Comparison of ENCODE assay signal across 14 cellular contexts in the genomic region with DNA sequence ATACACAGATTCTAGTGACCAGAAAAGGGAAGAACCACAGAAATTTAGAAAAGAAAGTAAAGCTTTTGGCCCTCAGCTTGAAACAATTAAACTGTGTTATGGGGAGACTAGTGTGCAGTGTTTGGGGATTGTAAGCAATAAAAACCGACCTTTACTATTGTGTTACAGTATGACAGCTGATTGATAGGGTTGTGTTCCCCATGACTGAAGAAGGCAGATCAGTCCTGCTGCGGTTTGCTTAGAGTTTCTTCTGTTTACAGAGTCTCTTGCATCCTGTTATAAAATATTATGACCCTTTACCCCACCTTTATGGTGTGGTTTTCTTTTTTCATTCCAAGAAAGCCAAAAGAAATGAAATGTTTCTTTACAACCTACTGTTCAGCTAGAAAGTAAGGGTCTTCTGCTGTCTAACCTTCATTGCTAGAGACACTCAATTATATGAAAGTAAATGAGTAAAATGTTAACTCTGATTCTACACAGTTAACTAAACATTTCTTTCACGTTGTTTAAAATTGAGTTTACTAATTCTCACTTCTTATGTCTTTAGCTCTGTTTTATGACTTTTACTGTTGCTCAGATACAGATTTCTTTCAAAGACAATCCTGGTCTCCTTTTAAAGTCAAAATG. TPM values are rescaled to one million over a fixed set of nuclear protein-coding genes. Genes with fewer than 3 reads are reported as not detected.
A peak's percentile ranks its signal among the peaks of the same experiment; 100 is the strongest.
DNase-seq lines count a peak whose midpoint lies in the region; ATAC-seq and TF ChIP-seq lines count a peak whose summit lies in the region.
"Had no signal": no experiment of that assay in that cellular context is flagged by ENCODE, and none has a peak within 500 bp of the region (broad histone marks: within the 10 kb centered on the region; RNA-seq: fewer than 3 reads in every experiment).

No MANE protein-coding gene starts in this region.

- peaks cover 5% of the 10 kb centered on the region for H3K4me1 Mint-ChIP-seq in activated CD4-positive, alpha-beta T cell treated with anti-CD3 and anti-CD28 coated beads, Interleukin-2, amount 10 ng/mL, durations not matched to agents 7 days and 5 days
- peaks cover 3% of the 10 kb centered on the region for H3K4me1 Mint-ChIP-seq in activated CD4-positive, alpha-beta T cell treated with anti-CD3 and anti-CD28 coated beads, Interleukin-2, amount 10 ng/mL, durations not matched to agents 24 days and 14 days
- peaks cover 0 to 2% of the 10 kb centered on the region in 2 donors for H3K4me1 Mint-ChIP-seq in stimulated activated naive B cell treated with anti-CD40 and anti-IgM and Interleukin-4, amounts not matched to agents 10 μg/mL and 1 μg/mL and 100 μg/mL, for 72 hours

- no peaks in the 10 kb centered on the region for H3K4me1 ChIP-seq in colonic mucosa
- H3K4me1 ChIP-seq: parathyroid adenoma, upper lobe of right lung had no signal

- H3K27me3 ChIP-seq in colonic mucosa = no peaks in the 10 kb centered on the region
- H3K27me3 ChIP-seq: upper lobe of right lung had no signal

- H3K9ac ChIP-seq in colonic mucosa (ENCODE audit: low read depth in 2 of 2, low read length in 2 of 2) = no peak overlapping the region
- H3K9ac ChIP-seq: parathyroid adenoma had no signal

- no peaks in the 10 kb centered on the region for H3K9me3 Mint-ChIP-seq in activated CD4-positive, alpha-beta T cell treated with anti-CD3 and anti-CD28 coated beads, Interleukin-2, amount 10 ng/mL, durations not matched to agents 7 days and 5 days
- H3K9me3 Mint-ChIP-seq in activated CD4-positive, alpha-beta T cell treated with anti-CD3 and anti-CD28 coated beads, Interleukin-2, amount 10 ng/mL, durations not matched to agents 24 days and 14 days = no peaks in the 10 kb centered on the region
- H3K9me3 Mint-ChIP-seq in stimulated activated naive B cell treated with anti-CD40 and anti-IgM and Interleukin-4, amounts not matched to agents 10 μg/mL and 1 μg/mL and 100 μg/mL, for 72 hours = no peaks in the 10 kb centered on the region
- H3K9me3 Mint-ChIP-seq: activated CD4-positive, alpha-beta memory T cell treated with anti-CD3 and anti-CD28 coated beads, Interleukin-2, amount 10 ng/mL, durations not matched to agents 7 days and 5 days had no signal

- CTCF ChIA-PET in activated CD4-positive, alpha-beta T cell treated with anti-CD3 and anti-CD28 coated beads, Interleukin-2, amount 10 ng/mL, durations not matched to agents 7 days and 5 days (lab: Charles Lee) = interaction anchor here (0.7 to 1.0 kb wide), 2 partner anchors 10 to 52 kb away, joined by 3 read pairs; no protein-coding TSS in a partner anchor

- POLR2A ChIA-PET in activated CD4-positive, alpha-beta T cell treated with anti-CD3 and anti-CD28 coated beads, Interleukin-2, amount 10 ng/mL, durations not matched to agents 7 days and 5 days (lab: Charles Lee) = no interaction called here

- H3K36me3 Mint-ChIP-seq in activated CD4-positive, alpha-beta T cell treated with anti-CD3 and anti-CD28 coated beads, Interleukin-2, amount 10 ng/mL, durations not matched to agents 7 days and 5 days (ENCODE audit: low read depth) = no peaks in the 10 kb centered on the region
- peaks cover 4% of the 10 kb centered on the region for H3K36me3 Mint-ChIP-seq in activated CD4-positive, alpha-beta T cell treated with anti-CD3 and anti-CD28 coated beads, Interleukin-2, amount 10 ng/mL, durations not matched to agents 24 days and 14 days (ENCODE audit: low read depth)
- peaks cover 0 to 4% of the 10 kb centered on the region in 2 donors for H3K36me3 Mint-ChIP-seq in stimulated activated naive B cell treated with anti-CD40 and anti-IgM and Interleukin-4, amounts not matched to agents 10 μg/mL and 1 μg/mL and 100 μg/mL, for 72 hours

- H3K9me3 ChIP-seq in colonic mucosa = no peaks in the 10 kb centered on the region
- H3K9me3 ChIP-seq: upper lobe of right lung had no signal

- no peak for TF ChIP-seq CTCF in colonic mucosa (IDR thresholded peaks at IDR 0.05)

- H3K36me3 ChIP-seq in colonic mucosa = no peaks in the 10 kb centered on the region
- H3K36me3 ChIP-seq: upper lobe of right lung had no signal

- H3K27me3 Mint-ChIP-seq in activated CD4-positive, alpha-beta T cell treated with anti-CD3 and anti-CD28 coated beads, Interleukin-2, amount 10 ng/mL, durations not matched to agents 7 days and 5 days = no peaks in the 10 kb centered on the region
- no peaks in the 10 kb centered on the region for H3K27me3 Mint-ChIP-seq in activated CD4-positive, alpha-beta T cell treated with anti-CD3 and anti-CD28 coated beads, Interleukin-2, amount 10 ng/mL, durations not matched to agents 24 days and 14 days
- no peaks in the 10 kb centered on the region for H3K27me3 Mint-ChIP-seq in stimulated activated naive B cell treated with anti-CD40 and anti-IgM and Interleukin-4, amounts not matched to agents 10 μg/mL and 1 μg/mL and 100 μg/mL, for 72 hours
- H3K27me3 Mint-ChIP-seq: activated CD4-positive, alpha-beta memory T cell treated with anti-CD3 and anti-CD28 coated beads, Interleukin-2, amount 10 ng/mL, durations not matched to agents 7 days and 5 days had no signal

- ATAC-seq in HG03378 (IDR thresholded peaks at IDR 0.05; ENCODE audit: unreplicated experiment) (peak; percentile 77), HG03469 (IDR thresholded peaks at IDR 0.05; ENCODE audit: unreplicated experiment) (no peak)
- ATAC-seq in stimulated activated naive B cell treated with anti-CD40 and anti-IgM and Interleukin-4, amounts not matched to agents 10 μg/mL and 1 μg/mL and 100 μg/mL, for 72 hours (replicated peaks) = no peak
- ATAC-seq: upper lobe of right lung had no signal

- no peak overlapping the region for H3K4me3 Mint-ChIP-seq in activated CD4-positive, alpha-beta T cell treated with anti-CD3 and anti-CD28 coated beads, Interleukin-2, amount 10 ng/mL, durations not matched to agents 7 days and 5 days
- no peak overlapping the region for H3K4me3 Mint-ChIP-seq in activated CD4-positive, alpha-beta T cell treated with anti-CD3 and anti-CD28 coated beads, Interleukin-2, amount 10 ng/mL, durations not matched to agents 24 days and 14 days
- no peak overlapping the region for H3K4me3 Mint-ChIP-seq in stimulated activated naive B cell treated with anti-CD40 and anti-IgM and Interleukin-4, amounts not matched to agents 10 μg/mL and 1 μg/mL and 100 μg/mL, for 72 hours
- H3K4me3 Mint-ChIP-seq: activated CD4-positive, alpha-beta memory T cell treated with anti-CD3 and anti-CD28 coated beads, Interleukin-2, amount 10 ng/mL, durations not matched to agents 7 days and 5 days had no signal

- no peak overlapping the region for H3K4me3 ChIP-seq in colonic mucosa
- H3K4me3 ChIP-seq: upper lobe of right lung had no signal

- no peak overlapping the region for H3K27ac Mint-ChIP-seq in activated CD4-positive, alpha-beta T cell treated with anti-CD3 and anti-CD28 coated beads, Interleukin-2, amount 10 ng/mL, durations not matched to agents 7 days and 5 days
- no peak overlapping the region for H3K27ac Mint-ChIP-seq in activated CD4-positive, alpha-beta T cell treated with anti-CD3 and anti-CD28 coated beads, Interleukin-2, amount 10 ng/mL, durations not matched to agents 24 days and 14 days
- peak overlapping the region; percentile 28 for H3K27ac Mint-ChIP-seq in stimulated activated naive B cell treated with anti-CD40 and anti-IgM and Interleukin-4, amounts not matched to agents 10 μg/mL and 1 μg/mL and 100 μg/mL, for 72 hours
- H3K27ac Mint-ChIP-seq: activated CD4-positive, alpha-beta memory T cell treated with anti-CD3 and anti-CD28 coated beads, Interleukin-2, amount 10 ng/mL, durations not matched to agents 7 days and 5 days had no signal

- intact Hi-C loops in activated CD4-positive, alpha-beta T cell treated with anti-CD3 and anti-CD28 coated beads, Interleukin-2, amount 10 ng/mL, durations not matched to agents 24 days and 14 days (cut with micrococcal nuclease) = no loop called here
- intact Hi-C loops in colonic mucosa (cut with DNase I) = no loop called here

- peak; percentile 6 for DNase-seq in activated CD4-positive, alpha-beta T cell treated with anti-CD3 and anti-CD28 coated beads, Interleukin-2, amount 10 ng/mL, durations not matched to agents 7 days and 5 days
- no peak for DNase-seq in activated CD4-positive, alpha-beta T cell treated with anti-CD3 and anti-CD28 coated beads, Interleukin-2, amount 10 ng/mL, durations not matched to agents 24 days and 14 days
- DNase-seq in colonic mucosa (peak; percentile 20), GOT3 (lab: John Stamatoyannopoulos, UW) (no peak), NCI-H82 treated with DMSO at 0.1 percent for 48 hours (lab: John Stamatoyannopoulos, UW; ENCODE audit: unreplicated experiment) (no peak)
- DNase-seq in stimulated activated naive B cell treated with anti-CD40 and anti-IgM and Interleukin-4, amounts not matched to agents 10 μg/mL and 1 μg/mL and 100 μg/mL, for 72 hours = no peak
- DNase-seq: activated CD4-positive, alpha-beta memory T cell treated with anti-CD3 and anti-CD28 coated beads, Interleukin-2, amount 10 ng/mL, durations not matched to agents 7 days and 5 days; activated naive CD4-positive, alpha-beta T cell; HCEC 1CT; midbrain; upper lobe of right lung had no signal

- H3K27ac ChIP-seq in colonic mucosa = no peak overlapping the region
- H3K27ac ChIP-seq: parathyroid adenoma, upper lobe of right lung had no signal

RNA-seq across cellular contexts. Expression of a gene that starts 18.1 kb away (rescaled TPM):
- total RNA-seq in activated CD4-positive, alpha-beta T cell treated with anti-CD3 and anti-CD28 coated beads, Interleukin-2, amount 10 ng/mL, durations not matched to agents 7 days and 5 days = 1 to 10 TPM; 6.1 to 6.9 TPM
- total RNA-seq in activated CD4-positive, alpha-beta T cell treated with anti-CD3 and anti-CD28 coated beads, Interleukin-2, amount 10 ng/mL, durations not matched to agents 24 days and 14 days = 4.8 and 5.4 TPM in 2 replicates
- 1 to 10 TPM; 6.1 to 8.5 TPM for total RNA-seq in colonic mucosa

Comparison
In these comparisons a context has a peak if more than half of its experiments do, and no peak if none do; other contexts are left out.
1. DNase-seq: peak in activated CD4-positive, alpha-beta T cell treated with anti-CD3 and anti-CD28 coated beads, Interleukin-2, amount 10 ng/mL, durations not matched to agents 7 days and 5 days (single experiment) and colonic mucosa (single experiment); none in activated CD4-positive, alpha-beta T cell treated with anti-CD3 and anti-CD28 coated beads, Interleukin-2, amount 10 ng/mL, durations not matched to agents 24 days and 14 days (single experiment), stimulated activated naive B cell treated with anti-CD40 and anti-IgM and Interleukin-4, amounts not matched to agents 10 μg/mL and 1 μg/mL and 100 μg/mL, for 72 hours (single experiment), GOT3 (single experiment) and NCI-H82 treated with DMSO at 0.1 percent for 48 hours (single experiment).